11 cellular contexts compared by ENCODE assay signal in genomic region chr1:174967845-174968705, GRCh38. TPM values are rescaled to one million over a fixed set of nuclear protein-coding genes. Genes with fewer than 3 reads are reported as not detected.
DNase-seq lines count a peak whose midpoint lies in the region; ATAC-seq and TF ChIP-seq lines count a peak whose summit lies in the region.
"Had no signal": no experiment of that assay in that cellular context is flagged by ENCODE, and none has a peak within 500 bp of the region (broad histone marks: within the 10 kb centered on the region; RNA-seq: fewer than 3 reads in every experiment).

No MANE protein-coding gene starts in this region.

- peak overlapping the region; percentile 84 for H3K27ac ChIP-seq in lower lobe of right lung
- H3K27ac ChIP-seq in upper lobe of right lung: peak overlapping the region; percentile 84

- no peak for ATAC-seq in activated T-cell treated with anti-CD3 and anti-CD28 coated beads, Interleukin-2, amount 50 U/mL, for 72 hours (replicated peaks in 1 of 2)
- no peak for ATAC-seq in lower lobe of right lung
- ATAC-seq in upper lobe of right lung: no peak
- no peak for ATAC-seq in GM18909 (IDR thresholded peaks at IDR 0.05; ENCODE audit: poor library complexity, unreplicated experiment)

- intact Hi-C loops in activated T-helper 2 cell treated with anti-CD3 and anti-CD28 coated beads, Interferon-gamma antibody, Interleukin-2, Interleukin-4, amounts not matched to agents 10 μg/mL and 5 μg/mL and 100 μg/mL, durations not matched to agents 14 hours and 24 hours and 36 hours (cut with micrococcal nuclease): loop anchor here (1.0 to 2.0 kb wide), 4 partner anchors 11 to 169 kb away; partner anchors contain the start of gene CACYBP
- intact Hi-C loops in lower lobe of right lung (cut with DNase I): no loop called here
- intact Hi-C loops in upper lobe of right lung (cut with DNase I): loop anchor here (10.0 kb wide), 1 partner anchor 193 kb away; no protein-coding TSS in a partner anchor

- peaks cover 1 to 2% of the 10 kb centered on the region in 2 donors for H3K36me3 Mint-ChIP-seq in activated T-cell treated with anti-CD3 and anti-CD28 coated beads, Interleukin-2, amount 50 U/mL, for 72 hours (ENCODE audit: insufficient read depth in 2 of 2)
- H3K36me3 Mint-ChIP-seq in activated T-helper 2 cell treated with anti-CD3 and anti-CD28 coated beads, Interferon-gamma antibody, Interleukin-2, Interleukin-4, amounts not matched to agents 10 μg/mL and 5 μg/mL and 100 μg/mL, durations not matched to agents 14 hours and 24 hours and 36 hours (ENCODE audit: low read depth): peaks cover 19% of the 10 kb centered on the region

- H3K27me3 ChIP-seq in lower lobe of right lung (ENCODE audit: low read depth): no peaks in the 10 kb centered on the region
- no peaks in the 10 kb centered on the region for H3K27me3 ChIP-seq in upper lobe of right lung

- H3K4me1 ChIP-seq in lower lobe of right lung (peaks cover 83% of the 10 kb centered on the region), upper lobe of right lung (peaks cover 68% of the 10 kb centered on the region)

- peak overlapping the region; percentile 97 for H3K27ac Mint-ChIP-seq in activated T-cell treated with anti-CD3 and anti-CD28 coated beads, Interleukin-2, amount 50 U/mL, for 72 hours
- peak overlapping the region; percentile 83 for H3K27ac Mint-ChIP-seq in activated T-helper 2 cell treated with anti-CD3 and anti-CD28 coated beads, Interferon-gamma antibody, Interleukin-2, Interleukin-4, amounts not matched to agents 10 μg/mL and 5 μg/mL and 100 μg/mL, durations not matched to agents 14 hours and 24 hours and 36 hours

- H3K4me3 Mint-ChIP-seq in activated T-cell treated with anti-CD3 and anti-CD28 coated beads, Interleukin-2, amount 50 U/mL, for 72 hours: peak overlapping the region; percentile 75 to 88
- peak overlapping the region; percentile 50 for H3K4me3 Mint-ChIP-seq in activated T-helper 2 cell treated with anti-CD3 and anti-CD28 coated beads, Interferon-gamma antibody, Interleukin-2, Interleukin-4, amounts not matched to agents 10 μg/mL and 5 μg/mL and 100 μg/mL, durations not matched to agents 14 hours and 24 hours and 36 hours (ENCODE audit: low read depth)

- H3K36me3 ChIP-seq in lower lobe of right lung (no peaks in the 10 kb centered on the region), upper lobe of right lung (no peaks in the 10 kb centered on the region)

- DNase-seq in activated T-cell treated with anti-CD3 and anti-CD28 coated beads, Interleukin-2, amount 50 U/mL, for 72 hours: no peak
- DNase-seq in activated T-cell treated with anti-CD3 and anti-CD28 coated beads, Interleukin-2, amount 50 U/mL, for 1 hour: no peak
- DNase-seq in activated T-helper 2 cell treated with anti-CD3 and anti-CD28 coated beads, Interferon-gamma antibody, Interleukin-2, Interleukin-4, amounts not matched to agents 10 μg/mL and 5 μg/mL and 100 μg/mL, durations not matched to agents 14 hours and 24 hours and 36 hours (ENCODE audit: low spot score): no peak
- DNase-seq in lower lobe of right lung (no peak), upper lobe of right lung (no peak), NCI-H1417 treated with DMSO at 0.1 percent for 48 hours (lab: John Stamatoyannopoulos, UW) (no peak), superior temporal gyrus (ENCODE audit: extremely low spot score) (no peak)
- DNase-seq: activated CD4-positive, CD25-positive, alpha-beta regulatory T cell treated with anti-CD3 and anti-CD28 coated beads, Interleukin-2, amount 50 U/mL, for 72 hours; H7; NCI-H524 treated with DMSO at 0.1 percent for 48 hours had no signal

- no peaks in the 10 kb centered on the region for H3K27me3 Mint-ChIP-seq in activated T-cell treated with anti-CD3 and anti-CD28 coated beads, Interleukin-2, amount 50 U/mL, for 72 hours (ENCODE audit: low read depth)
- H3K27me3 Mint-ChIP-seq in activated T-helper 2 cell treated with anti-CD3 and anti-CD28 coated beads, Interferon-gamma antibody, Interleukin-2, Interleukin-4, amounts not matched to agents 10 μg/mL and 5 μg/mL and 100 μg/mL, durations not matched to agents 14 hours and 24 hours and 36 hours (ENCODE audit: low read depth): no peaks in the 10 kb centered on the region

- no peak overlapping the region for H3K4me3 ChIP-seq in lower lobe of right lung
- H3K4me3 ChIP-seq in upper lobe of right lung: no peak overlapping the region

- H3K4me1 Mint-ChIP-seq in activated T-cell treated with anti-CD3 and anti-CD28 coated beads, Interleukin-2, amount 50 U/mL, for 72 hours (ENCODE audit: low read depth): peaks cover 85% of the 10 kb centered on the region
- H3K4me1 Mint-ChIP-seq in activated T-helper 2 cell treated with anti-CD3 and anti-CD28 coated beads, Interferon-gamma antibody, Interleukin-2, Interleukin-4, amounts not matched to agents 10 μg/mL and 5 μg/mL and 100 μg/mL, durations not matched to agents 14 hours and 24 hours and 36 hours (ENCODE audit: low read depth): peaks cover 68% of the 10 kb centered on the region

- TF ChIP-seq CTCF in lower lobe of right lung (IDR thresholded peaks at IDR 0.05): no peak
- no peak for TF ChIP-seq CTCF in upper lobe of right lung (IDR thresholded peaks at IDR 0.05)

- no peaks in the 10 kb centered on the region for H3K9me3 Mint-ChIP-seq in activated T-cell treated with anti-CD3 and anti-CD28 coated beads, Interleukin-2, amount 50 U/mL, for 72 hours
- no peaks in the 10 kb centered on the region for H3K9me3 Mint-ChIP-seq in activated T-helper 2 cell treated with anti-CD3 and anti-CD28 coated beads, Interferon-gamma antibody, Interleukin-2, Interleukin-4, amounts not matched to agents 10 μg/mL and 5 μg/mL and 100 μg/mL, durations not matched to agents 14 hours and 24 hours and 36 hours

- H3K9me3 ChIP-seq in lower lobe of right lung (no peaks in the 10 kb centered on the region), upper lobe of right lung (no peaks in the 10 kb centered on the region)

RNA-seq across cellular contexts. Expression of gene CACYBP, which starts 31.7 kb away (rescaled TPM):
- total RNA-seq in activated T-cell treated with anti-CD3 and anti-CD28 coated beads, Interleukin-2, amount 50 U/mL, for 72 hours: 100 to 1,000 TPM; 270 to 306 TPM
- 311 and 318 TPM in 2 replicates for total RNA-seq in activated T-helper 2 cell treated with anti-CD3 and anti-CD28 coated beads, Interferon-gamma antibody, Interleukin-2, Interleukin-4, amounts not matched to agents 10 μg/mL and 5 μg/mL and 100 μg/mL, durations not matched to agents 14 hours and 24 hours and 36 hours
- 74.4 TPM for total RNA-seq in lower lobe of right lung
- total RNA-seq in upper lobe of right lung: 70.2 TPM

RNA-seq across cellular contexts. Expression of gene MRPS14, which starts 55.1 kb away (rescaled TPM):
- 10 to 100 TPM; 28.7 to 30.1 TPM for total RNA-seq in activated T-cell treated with anti-CD3 and anti-CD28 coated beads, Interleukin-2, amount 50 U/mL, for 72 hours
- 31.5 and 32.9 TPM in 2 replicates for total RNA-seq in activated T-helper 2 cell treated with anti-CD3 and anti-CD28 coated beads, Interferon-gamma antibody, Interleukin-2, Interleukin-4, amounts not matched to agents 10 μg/mL and 5 μg/mL and 100 μg/mL, durations not matched to agents 14 hours and 24 hours and 36 hours
- 27.5 TPM for total RNA-seq in lower lobe of right lung
- 28.1 TPM for total RNA-seq in upper lobe of right lung
